In the genomic region with DNA sequence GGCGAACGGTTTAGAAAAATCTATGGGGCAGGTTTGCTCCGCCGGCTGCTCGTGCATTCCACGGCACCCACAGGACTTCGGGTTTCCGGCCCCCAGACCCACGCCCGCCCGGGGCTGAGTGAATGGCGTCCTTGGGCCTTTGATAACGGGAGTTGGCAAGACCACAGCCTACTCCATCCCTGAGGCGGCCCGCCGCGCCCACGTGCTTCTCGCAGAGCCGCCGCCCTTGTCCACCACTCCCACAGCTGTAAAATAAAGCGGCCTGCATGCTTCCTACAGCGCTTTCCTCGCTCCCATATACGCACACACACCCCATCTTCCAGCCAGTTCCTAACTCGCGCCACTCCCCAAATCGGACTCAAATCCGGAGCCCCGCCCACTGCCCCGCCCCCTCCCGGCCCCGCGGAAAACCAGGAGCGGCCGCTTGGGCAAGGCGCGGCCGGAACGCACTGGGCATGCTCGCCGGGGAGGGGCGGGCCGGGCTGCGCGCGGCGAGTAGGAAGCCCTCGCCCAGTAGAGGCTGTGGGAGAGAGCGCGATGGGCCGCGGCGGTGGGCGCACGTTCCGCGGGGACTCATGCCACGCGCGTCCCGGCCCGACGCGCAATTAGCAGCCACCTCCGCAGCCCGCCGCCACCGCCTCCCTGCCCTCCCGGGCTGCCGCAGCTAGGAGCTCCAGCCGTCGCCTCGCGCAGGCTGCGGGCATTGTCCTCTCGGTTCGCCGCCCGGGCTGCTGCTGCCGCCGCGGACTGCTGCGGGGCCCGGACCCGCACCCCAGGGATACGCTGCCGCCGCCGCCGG, we compare ENCODE assay signal across 8 cellular contexts. TPM values are rescaled to one million over a fixed set of nuclear protein-coding genes. Genes with fewer than 3 reads are reported as not detected.
DNase-seq lines count a peak whose midpoint lies in the region.

TSS of gene RAP2B (plus strand) at position 513 of the 799 bp plus-strand sequence. CDS start 468 bp downstream, outside the sequence.

- no peak within 1 kb of the TSS for H4K91ac ChIP-seq in neuronal stem cell (ENCODE audit: low read depth, low read length, poor library complexity)

- peaks cover 8% of the 10 kb centered on the region; the same call in 1 of the 2 replicates for H4K20me1 ChIP-seq in GM23248 (ENCODE audit: insufficient read depth)

- H4K8ac ChIP-seq in neuronal stem cell (ENCODE audit: low read depth, low read length): no peak within 1 kb of the TSS

- H3K79me2 ChIP-seq in GM23248 (ENCODE audit: insufficient read depth): peaks cover 48% of the 10 kb centered on the region

- H3K4me2 ChIP-seq in GM23248 (ENCODE audit: unreplicated experiment): peak within 1 kb of the TSS; percentile 95
- H3K4me2 ChIP-seq in neuronal stem cell (ENCODE audit: insufficient read depth, low read length, poor library complexity, severe bottlenecking): peak within 1 kb of the TSS; percentile 78

- H2BK120ac ChIP-seq in neuronal stem cell (ENCODE audit: low read depth, low read length): no peak within 1 kb of the TSS

- H3K27me3 ChIP-seq in GM23248 (replicated peaks; ENCODE audit: insufficient read depth): no peaks in the 10 kb centered on the region
- no peaks in the 10 kb centered on the region for H3K27me3 ChIP-seq in SJSA1 (replicated peaks)
- no peaks in the 10 kb centered on the region for H3K27me3 ChIP-seq in neuronal stem cell (ENCODE audit: control insufficient read depth in 3 of 3, insufficient read depth in 3 of 3, low read depth in 1 of 3, low read length in 3 of 3)
- H3K27me3 ChIP-seq in subcutaneous abdominal adipose tissue (ENCODE audit: control insufficient read depth in 5 of 5, insufficient read depth in 4 of 5, low read length in 5 of 5): no peaks in the 10 kb centered on the region

- peak within 1 kb of the TSS; percentile 78 for H2BK15ac ChIP-seq in neuronal stem cell (ENCODE audit: low read length)

- in situ Hi-C loops in GM23248 (cut with MboI): loop anchor here (10.0 to 25.0 kb wide), 4 partner anchors 117 to 600 kb away; no protein-coding TSS in a partner anchor

- H3K4me3 ChIP-seq in GM23248 (peak within 1 kb of the TSS; percentile 97), SJSA1 (peak within 1 kb of the TSS; percentile 94), neuronal stem cell (ENCODE audit: low read length in 2 of 2) (peak within 1 kb of the TSS; percentile 95 to 99), subcutaneous abdominal adipose tissue (ENCODE audit: low read depth in 1 of 5, low read length in 5 of 5) (peak within 1 kb of the TSS; percentile 75 to 99 (median 95))

- 1% methylated on average over 53 to 73 of the region's 91 CpGs for WGBS in GM23248 (ENCODE audit: low coverage in 1 of 2, low lambda C conversion rate in 2 of 2, missing lambda C conversion rate in 2 of 2), 2 experiments
- WGBS in neuronal stem cell (ENCODE audit: extremely low coverage in 2 of 2, insufficient read length in 2 of 2, insufficient replicate concordance in 1 of 2), 2 donors: no CpG with 5 or more reads among the region's 91 CpGs

- H3K36me3 ChIP-seq in GM23248 (ENCODE audit: low read depth): no peaks in the 10 kb centered on the region
- peaks cover 37% of the 10 kb centered on the region for H3K36me3 ChIP-seq in SJSA1
- peaks cover 0 to 7% of the 10 kb centered on the region in 2 donors for H3K36me3 ChIP-seq in neuronal stem cell (replicated peaks in 1 of 2; ENCODE audit: control insufficient read depth in 2 of 2, insufficient read depth in 2 of 2, low read length in 2 of 2)
- no peaks in the 10 kb centered on the region for H3K36me3 ChIP-seq in subcutaneous abdominal adipose tissue (ENCODE audit: control insufficient read depth in 5 of 5, insufficient read depth in 5 of 5, low read length in 5 of 5)

- H3K9me3 ChIP-seq in GM23248 (ENCODE audit: low read depth): no peaks in the 10 kb centered on the region
- H3K9me3 ChIP-seq in SJSA1 (replicated peaks): no peaks in the 10 kb centered on the region
- H3K9me3 ChIP-seq in neuronal stem cell (replicated peaks in 1 of 2; ENCODE audit: control insufficient read depth in 2 of 2, insufficient read depth in 1 of 2, low read depth in 1 of 2, low read length in 2 of 2): no peaks in the 10 kb centered on the region
- no peaks in the 10 kb centered on the region for H3K9me3 ChIP-seq in subcutaneous abdominal adipose tissue (ENCODE audit: control insufficient read depth in 5 of 5, low read length in 5 of 5)

- peak; percentile 95 for DNase-seq in EH (ENCODE audit: low read depth)
- DNase-seq in GM23248: peak; percentile 98
- DNase-seq in Kasumi-1 (lab: John Stamatoyannopoulos, UW): peak; percentile 86 to 90
- peak; percentile 88 to 95 for DNase-seq in SJSA1 (ENCODE audit: low read depth in 1 of 2, low spot score in 2 of 2)
- DNase-seq in activated naive CD4-positive, alpha-beta T cell (lab: John Stamatoyannopoulos, UW): peak; percentile 91 to 94 (median 92)
- DNase-seq in foreskin melanocyte: peak; percentile 91
- peak; percentile 96 for DNase-seq in neuronal stem cell (ENCODE audit: low spot score)

- peak within 1 kb of the TSS; percentile 95 for H3K4ac ChIP-seq in neuronal stem cell (ENCODE audit: low read length)

- peak within 1 kb of the TSS; percentile 95 for H3K18ac ChIP-seq in neuronal stem cell (ENCODE audit: low read length)

- peaks cover 29% of the 10 kb centered on the region for H3K4me1 ChIP-seq in GM23248 (ENCODE audit: insufficient read depth)
- H3K4me1 ChIP-seq in SJSA1 (replicated peaks): peaks cover 30% of the 10 kb centered on the region
- H3K4me1 ChIP-seq in neuronal stem cell (ENCODE audit: control insufficient read depth in 2 of 2, insufficient read depth in 1 of 2, low read depth in 1 of 2, low read length in 2 of 2): peaks cover 2 to 3% of the 10 kb centered on the region in 2 donors
- peaks cover 0 to 56% (median 50%) of the 10 kb centered on the region in 5 donors for H3K4me1 ChIP-seq in subcutaneous abdominal adipose tissue (ENCODE audit: control insufficient read depth in 5 of 5, insufficient read depth in 5 of 5, low read length in 5 of 5)

- peaks cover 12% of the 10 kb centered on the region; the same call in 1 of the 2 replicates for H3F3A ChIP-seq in GM23248 (ENCODE audit: insufficient read depth)

- H2AFZ ChIP-seq in GM23248 (peak within 1 kb of the TSS; percentile 95), neuronal stem cell (ENCODE audit: low read length) (peak within 1 kb of the TSS; percentile 97)

- peak within 1 kb of the TSS; percentile 99 for H3K14ac ChIP-seq in neuronal stem cell (ENCODE audit: low read length)

- peak within 1 kb of the TSS; percentile 99 for H3K23ac ChIP-seq in neuronal stem cell (ENCODE audit: low read depth, low read length, poor library complexity)

- H2AK5ac ChIP-seq in neuronal stem cell (ENCODE audit: low read depth, low read length): peak within 1 kb of the TSS; percentile 83

- H3K27ac ChIP-seq in GM23248: peak within 1 kb of the TSS; percentile 91
- H3K27ac ChIP-seq in SJSA1: peak within 1 kb of the TSS; percentile 81
- H3K27ac ChIP-seq in neuronal stem cell (replicated peaks; ENCODE audit: low read length): peak within 1 kb of the TSS; percentile 97
- H3K27ac ChIP-seq in subcutaneous abdominal adipose tissue (ENCODE audit: low read depth, low read length): peak within 1 kb of the TSS; percentile 90

- H2BK12ac ChIP-seq in neuronal stem cell (ENCODE audit: low read length): peak within 1 kb of the TSS; percentile 90

- H3K9ac ChIP-seq in GM23248 (peak within 1 kb of the TSS; percentile 87), neuronal stem cell (ENCODE audit: low read depth, low read length, poor library complexity) (peak within 1 kb of the TSS; percentile 97), subcutaneous abdominal adipose tissue (ENCODE audit: low read length in 5 of 5) (peak within 1 kb of the TSS; percentile 56 to 88 (median 79))

- H3K79me1 ChIP-seq in neuronal stem cell (ENCODE audit: low read depth, low read length): peaks cover 8% of the 10 kb centered on the region

- H3K9me2 ChIP-seq in GM23248 (ENCODE audit: insufficient read depth): no peaks in the 10 kb centered on the region

- H2BK5ac ChIP-seq in neuronal stem cell (ENCODE audit: low read length): peak within 1 kb of the TSS; percentile 88

RNA-seq across cellular contexts. Expression of gene RAP2B, which starts in this region (rescaled TPM):
- 10.9 and 12.9 TPM in 2 replicates for total RNA-seq in GM23248 (2014; rRNA removed; shearing (Covaris generic))
- polyA plus RNA-seq in GM23248 (2016; fragmentation: Nextera tagmentation; extraction: Ambion mirVana): 13.1 and 13.2 TPM in 2 replicates
- total RNA-seq in SJSA1 (2014; rRNA removed; shearing (Covaris generic)): 20.9 and 21.7 TPM in 2 replicates
- polyA plus RNA-seq in neuronal stem cell (2013, experiment 1 of 2): 13.0 TPM
- 13.3 TPM for polyA plus RNA-seq in neuronal stem cell (2013, experiment 2 of 2)

Comparison
In these comparisons a context has a peak if more than half of its experiments do, and no peak if none do; other contexts are left out.
1. Peak in every context shown above with its lines: DNase-seq, H3K4me3 ChIP-seq and H3K27ac ChIP-seq.